In genomic region chr6:11392778-11393507, GRCh38 we compare ENCODE assay signal across 11 cellular contexts.
DNase-seq lines count a peak whose midpoint lies in the region; ATAC-seq, FAIRE-seq and TF ChIP-seq lines count a peak whose summit lies in the region.
"Had no signal": no experiment of that assay in that cellular context is flagged by ENCODE, and none has a peak within 500 bp of the region (broad histone marks: within the 10 kb centered on the region; RNA-seq: fewer than 3 reads in every experiment).

No MANE protein-coding gene starts in this region.

- no peak overlapping the region for H2AFZ ChIP-seq in SK-N-SH (ENCODE audit: low read depth)
- peak overlapping the region; percentile 67 for H2AFZ ChIP-seq in keratinocyte (ENCODE audit: control insufficient read depth, low read length)

- no peaks in the 10 kb centered on the region for H3K27me3 ChIP-seq in SK-N-SH (ENCODE audit: insufficient read depth)
- H3K27me3 ChIP-seq in keratinocyte (ENCODE audit: control insufficient read depth, extremely low read depth, insufficient read depth, low read length), result no peaks in the 10 kb centered on the region
- no peaks in the 10 kb centered on the region for H3K27me3 ChIP-seq in testis

- no peaks in the 10 kb centered on the region for H3K9me2 ChIP-seq in SK-N-SH

- TF ChIP-seq CTCF in SK-N-SH (IDR thresholded peaks at IDR 0.05), result no peak
- TF ChIP-seq CTCF in keratinocyte (optimal IDR thresholded peaks at IDR 0.05 in 1 of 3, IDR thresholded peaks at IDR 0.05 in 1 of 3, conservative IDR thresholded peaks at IDR 0.05 in 1 of 3; ENCODE audit: extremely low read depth in 1 of 3, insufficient read depth in 2 of 3, low read length in 3 of 3), result no peak
- no peak for TF ChIP-seq CTCF in testis (IDR thresholded peaks at IDR 0.05)

- CTCF ChIA-PET in SK-N-SH (lab: Yijun Ruan, JAX), result interaction anchor here (0.9 to 2.0 kb wide), 4 partner anchors 41 to 123 kb away, joined by 3 to 7 read pairs (median 3); no protein-coding TSS in a partner anchor

- no peaks in the 10 kb centered on the region for H3F3A ChIP-seq in SK-N-SH (replicated peaks; ENCODE audit: insufficient read depth)

- no peak for TF ChIP-seq POLR2A in testis (IDR thresholded peaks at IDR 0.05)

- H3K9me3 ChIP-seq in SK-N-SH (no peaks in the 10 kb centered on the region), keratinocyte (ENCODE audit: control insufficient read depth, low read depth, low read length) (no peaks in the 10 kb centered on the region), testis (no peaks in the 10 kb centered on the region)

- peak; percentile 9 for FAIRE-seq in keratinocyte (lab: Jason Lieb, UNC)
- FAIRE-seq: A204.1 had no signal

- H3K4me2 ChIP-seq in SK-N-SH (no peak overlapping the region), keratinocyte (ENCODE audit: control insufficient read depth, extremely low read depth, insufficient read depth, low read depth, low read length) (no peak overlapping the region)

- H3K4me3 ChIP-seq in SK-N-SH (ENCODE audit: low read depth in 2 of 2, low read length in 1 of 2), result no peak overlapping the region
- H3K4me3 ChIP-seq in keratinocyte (ENCODE audit: control insufficient read depth in 2 of 3, extremely low read depth in 1 of 3, insufficient read depth in 2 of 3, low read depth in 1 of 3, low read length in 3 of 3), result no peak overlapping the region
- H3K4me3 ChIP-seq in testis, result no peak overlapping the region

- no peaks in the 10 kb centered on the region for H3K36me3 ChIP-seq in SK-N-SH (replicated peaks in 1 of 2; ENCODE audit: control insufficient read depth in 1 of 2, insufficient read depth in 2 of 2, low read length in 1 of 2)
- H3K36me3 ChIP-seq in keratinocyte (ENCODE audit: control insufficient read depth in 2 of 2, extremely low read depth in 1 of 2, insufficient read depth in 2 of 2, low read length in 2 of 2), result no peaks in the 10 kb centered on the region
- H3K36me3 ChIP-seq in testis (ENCODE audit: low read depth, missing control alignments), result no peaks in the 10 kb centered on the region

- POLR2A ChIA-PET in SK-N-SH (lab: Yijun Ruan, JAX), result interaction anchor here (0.6 to 2.0 kb wide), 7 partner anchors 104 to 698 kb away, joined by 3 to 6 read pairs (median 3); partner anchors contain the start of genes NEDD9 and PAK1IP1

- WGBS in SK-N-SH (ENCODE audit: low lambda C conversion rate), result 39% methylated on average over 9 of the region's 11 CpGs
- WGBS in testis, 2 donors, result 59 to 70% methylated on average over 11 of the region's 11 CpGs

- no peaks in the 10 kb centered on the region for H4K20me1 ChIP-seq in SK-N-SH (ENCODE audit: insufficient read depth)
- H4K20me1 ChIP-seq in keratinocyte (ENCODE audit: control insufficient read depth, extremely low read depth, insufficient read depth, low read length), result no peaks in the 10 kb centered on the region

- H3K9me1 ChIP-seq in keratinocyte (ENCODE audit: control insufficient read depth, extremely low read depth, insufficient read depth, low read length), result no peaks in the 10 kb centered on the region

- peaks cover 8 to 33% of the 10 kb centered on the region in 2 experiments for H3K4me1 ChIP-seq in SK-N-SH (ENCODE audit: control insufficient read depth in 1 of 2, insufficient read depth in 2 of 2, low read depth in 1 of 2, low read length in 1 of 2)
- H3K4me1 ChIP-seq in keratinocyte (ENCODE audit: control insufficient read depth, extremely low read depth, insufficient read depth, low read length), result peaks cover 20% of the 10 kb centered on the region
- no peaks in the 10 kb centered on the region for H3K4me1 ChIP-seq in testis

- DNase-seq in NCI-H2196 (lab: John Stamatoyannopoulos, UW; ENCODE audit: unreplicated experiment) (peak; percentile 32), NCI-H2196 treated with DMSO at 0.1 percent for 48 hours (lab: John Stamatoyannopoulos, UW; ENCODE audit: unreplicated experiment) (no peak), SK-N-SH (peak; percentile 79), keratinocyte (ENCODE audit: low read depth, low spot score) (no peak), testis (peak; percentile 71), SHP77 treated with DMSO at 0.1 percent for 48 hours (lab: John Stamatoyannopoulos, UW) (no peak), dedifferentiated amniotic fluid mesenchymal stem cell (ENCODE audit: extremely low spot score) (no peak)
- DNase-seq: activated naive CD8-positive, alpha-beta T cell treated with anti-CD3 and anti-CD28 coated beads, Interleukin-2, amount 10 ng/mL, durations not matched to agents 7 days and 5 days; nucleus accumbens had no signal

- dilution Hi-C loops in keratinocyte (cut with MboI; ENCODE audit: extremely low pct_ligation_motif_present, low sequenced_read_pairs), result no loop called here

- intact Hi-C loops in testis (cut with DNase I; ENCODE audit: low total_unique reads), result no loop called here

- peak; percentile 11; the same call in 1 of the 2 replicates for TF ChIP-seq RAD21 in SK-N-SH (IDR thresholded peaks at IDR 0.05; ENCODE audit: low read length)

- H3K79me2 ChIP-seq in SK-N-SH (ENCODE audit: insufficient read depth), result no peaks in the 10 kb centered on the region
- no peaks in the 10 kb centered on the region for H3K79me2 ChIP-seq in keratinocyte (ENCODE audit: control insufficient read depth, insufficient read depth, low read length)

- peak in 1 of 2 experiments; percentile 88; a peak in 2 of 4 replicates for TF ChIP-seq EP300 in SK-N-SH (IDR thresholded peaks at IDR 0.05; ENCODE audit: borderline replicate concordance in 1 of 2, low read depth in 1 of 2, low read length in 1 of 2)

- no peak for ATAC-seq in HG02852 (IDR thresholded peaks at IDR 0.05; ENCODE audit: unreplicated experiment)

- no peak overlapping the region for H3K9ac ChIP-seq in SK-N-SH
- H3K9ac ChIP-seq in keratinocyte (ENCODE audit: control insufficient read depth, extremely low read depth, insufficient read depth, low read length), result no peak overlapping the region

- H3K27ac ChIP-seq in SK-N-SH (ENCODE audit: low read depth in 2 of 2, low read length in 1 of 2) (peak overlapping the region in 1 of 2 experiments; percentile 96; a peak in 2 of 4 replicates), keratinocyte (ENCODE audit: control insufficient read depth, insufficient read depth, low read length) (no peak overlapping the region), testis (no peak overlapping the region)

TF ChIP-seq in SK-N-SH, 30 proteins besides CTCF, POLR2A, EP300 and RAD21:
- no peak for TF ChIP-seq NRF1 (IDR thresholded peaks at IDR 0.05; ENCODE audit: low read depth, low read length)
- peak; percentile 64 for TF ChIP-seq NFIC (IDR thresholded peaks at IDR 0.05; ENCODE audit: borderline replicate concordance)
- peak; percentile 43 for TF ChIP-seq CHD2 (IDR thresholded peaks at IDR 0.05; ENCODE audit: low read length, partially characterized antibody)
- TF ChIP-seq SMC3 (IDR thresholded peaks at IDR 0.05; ENCODE audit: low read depth, low read length), result no peak
- TF ChIP-seq MXI1 (IDR thresholded peaks at IDR 0.05; ENCODE audit: low read depth, low read length), result peak; percentile 40; the same call in 1 of the 2 replicates
- TF ChIP-seq GATA2 (CRISPR knock-in tag; IDR thresholded peaks at IDR 0.05), result peak; percentile 99
- TF ChIP-seq RCOR1 (IDR thresholded peaks at IDR 0.05; ENCODE audit: low read length), result peak; percentile 88; the same call in 1 of the 2 replicates
- peak; percentile 100 for TF ChIP-seq FOXJ3 (CRISPR knock-in tag; IDR thresholded peaks at IDR 0.05)

Comparison
In these comparisons a context has a peak if more than half of its experiments do, and no peak if none do; other contexts are left out.
1. DNase-seq: peak in NCI-H2196 (single experiment), SK-N-SH (single experiment) and testis (single experiment); none in NCI-H2196 treated with DMSO at 0.1 percent for 48 hours (single experiment), keratinocyte (single experiment), SHP77 treated with DMSO at 0.1 percent for 48 hours (single experiment) and dedifferentiated amniotic fluid mesenchymal stem cell (single experiment).